27 cellular contexts compared by ENCODE assay signal in genomic region chr10:58328233-58328632, GRCh38.
DNase-seq lines count a peak whose midpoint lies in the region; TF ChIP-seq lines count a peak whose summit lies in the region.
"Had no signal": no experiment of that assay in that cellular context is flagged by ENCODE, and none has a peak within 500 bp of the region (broad histone marks: within the 10 kb centered on the region; RNA-seq: fewer than 3 reads in every experiment).

No MANE protein-coding gene starts in this region.

- POLR2A ChIA-PET in HEK293 (lab: Yijun Ruan, JAX): no interaction called here

- no peaks in the 10 kb centered on the region for H3K4me1 ChIP-seq in HEK293 (ENCODE audit: control insufficient read depth, insufficient read depth, low read length)
- H3K4me1 ChIP-seq: A549, BE2C, Caco-2 had no signal

- no peak overlapping the region for H3K27ac ChIP-seq in HEK293 (ENCODE audit: extremely low read depth, low read depth, low read length)
- H3K27ac ChIP-seq: 22Rv1; A549; BLaER1; BLaER1 treated with 17β-estradiol and CSF1 and Interleukin-3, amounts not matched to agents 10 nM and 100 nM; C4-2B had no signal

- no peak for TF ChIP-seq CTCF in HEK293 (tag by site-specific recombination; IDR thresholded peaks at IDR 0.05)

- CTCF ChIA-PET in HEK293 (lab: Yijun Ruan, JAX): no interaction called here

- H3K4me3 ChIP-seq in HEK293 (ENCODE audit: low read depth, low read length): no peak overlapping the region
- H3K4me3 ChIP-seq: A549; BLaER1; BLaER1 treated with 17β-estradiol and CSF1 and Interleukin-3, amounts not matched to agents 10 nM and 100 nM had no signal

- H3K9me3 ChIP-seq in HEK293 (ENCODE audit: control insufficient read depth, insufficient read depth, low read depth, low read length): no peaks in the 10 kb centered on the region
- H3K9me3 ChIP-seq: A549, BE2C, Caco-2 had no signal

- no peaks in the 10 kb centered on the region for H3K36me3 ChIP-seq in HEK293 (ENCODE audit: control insufficient read depth in 2 of 2, insufficient read depth in 1 of 2, low read length in 2 of 2)
- H3K36me3 ChIP-seq: BE2C; BLaER1; BLaER1 treated with 17β-estradiol and CSF1 and Interleukin-3, amounts not matched to agents 10 nM and 100 nM had no signal

- DNase-seq in NCI-H446 (lab: John Stamatoyannopoulos, UW): no peak
- DNase-seq: 8988T; ACHN; AML-193; BE2C; C1 segment of cervical spinal cord; Caco-2; Calu3; CD4-positive, alpha-beta memory T cell; CD4-positive, alpha-beta T cell; CD4-positive, CD25-positive, alpha-beta regulatory T cell; CD8-positive, alpha-beta memory T cell; CD8-positive, alpha-beta T cell; COR-L47; DMS 273 treated with DMSO at 0.1 percent for 48 hours; DMS153; DMS53; DMS79; DMS79 treated with DMSO at 0.1 percent for 48 hours; DND-41; EL had no signal

TF ChIP-seq in HEK293, 187 proteins besides CTCF, POLR2A, EP300 and RAD21:
- TF ChIP-seq BCL11A (tag by site-specific recombination; IDR thresholded peaks at IDR 0.05; ENCODE audit: low read depth): no peak
- peak; percentile 100 for TF ChIP-seq ZNF610 (tag by site-specific recombination; IDR thresholded peaks at IDR 0.05; ENCODE audit: borderline replicate concordance)
- TF ChIP-seq ZNF10 (tag by site-specific recombination; IDR thresholded peaks at IDR 0.05): no peak
